ENCODE assay signal across 15 cellular contexts in genomic region chr2:160752475-160753330, GRCh38.
DNase-seq lines count a peak whose midpoint lies in the region; ATAC-seq and TF ChIP-seq lines count a peak whose summit lies in the region.
"Had no signal": no experiment of that assay in that cellular context is flagged by ENCODE, and none has a peak within 500 bp of the region (broad histone marks: within the 10 kb centered on the region; RNA-seq: fewer than 3 reads in every experiment).

No MANE protein-coding gene starts in this region.

- peaks cover 17% of the 10 kb centered on the region; the same call in 1 of the 2 replicates for H3K9me3 ChIP-seq in SK-N-SH
- H3K9me3 ChIP-seq: vagina had no signal

- intact Hi-C loops in activated CD8-positive, alpha-beta T cell treated with anti-CD3 and anti-CD28 coated beads for 36 hours (cut with micrococcal nuclease) = no loop called here

- peak in 1 of 2 experiments; percentile 65; a peak in 1 of 4 replicates for TF ChIP-seq EP300 in SK-N-SH (IDR thresholded peaks at IDR 0.05; ENCODE audit: borderline replicate concordance in 1 of 2, low read depth in 1 of 2, low read length in 1 of 2)

- CTCF ChIA-PET in activated CD8-positive, alpha-beta T cell treated with anti-CD3 and anti-CD28 coated beads for 36 hours (lab: Charles Lee) = no interaction called here
- CTCF ChIA-PET in activated CD8-positive, alpha-beta T cell treated with anti-CD3 and anti-CD28 coated beads, Interleukin-2, amount 10 ng/mL, durations not matched to agents 7 days and 5 days (lab: Charles Lee) = no interaction called here
- CTCF ChIA-PET in SK-N-SH (lab: Yijun Ruan, JAX) = no interaction called here

- H3K36me3 Mint-ChIP-seq in activated CD8-positive, alpha-beta T cell treated with anti-CD3 and anti-CD28 coated beads for 36 hours (ENCODE audit: low read depth) = peaks cover 3% of the 10 kb centered on the region
- no peaks in the 10 kb centered on the region for H3K36me3 Mint-ChIP-seq in activated CD8-positive, alpha-beta T cell treated with anti-CD3 and anti-CD28 coated beads, Interleukin-2, amount 10 ng/mL, durations not matched to agents 7 days and 5 days (ENCODE audit: low read depth)
- no peaks in the 10 kb centered on the region for H3K36me3 Mint-ChIP-seq in type B pancreatic cell

- peaks cover 17% of the 10 kb centered on the region for H3F3A ChIP-seq in SK-N-SH (replicated peaks; ENCODE audit: insufficient read depth)

- no peak overlapping the region for H3K27ac Mint-ChIP-seq in activated CD8-positive, alpha-beta T cell treated with anti-CD3 and anti-CD28 coated beads for 36 hours
- no peak overlapping the region for H3K27ac Mint-ChIP-seq in activated CD8-positive, alpha-beta T cell treated with anti-CD3 and anti-CD28 coated beads, Interleukin-2, amount 10 ng/mL, durations not matched to agents 7 days and 5 days
- H3K27ac Mint-ChIP-seq in type B pancreatic cell = peak overlapping the region; percentile 71

- peak overlapping the region; percentile 11 to 61; a peak in 3 of 4 replicates for H3K27ac ChIP-seq in SK-N-SH (ENCODE audit: low read depth in 2 of 2, low read length in 1 of 2)
- H3K27ac ChIP-seq: ascending aorta, esophagus muscularis mucosa, vagina had no signal

- H3K27me3 ChIP-seq in SK-N-SH (ENCODE audit: insufficient read depth) = no peaks in the 10 kb centered on the region
- H3K27me3 ChIP-seq: ascending aorta, esophagus muscularis mucosa, vagina had no signal

- H3K4me1 Mint-ChIP-seq in activated CD8-positive, alpha-beta T cell treated with anti-CD3 and anti-CD28 coated beads for 36 hours (ENCODE audit: low read depth) = peaks cover 4% of the 10 kb centered on the region
- no peaks in the 10 kb centered on the region for H3K4me1 Mint-ChIP-seq in activated CD8-positive, alpha-beta T cell treated with anti-CD3 and anti-CD28 coated beads, Interleukin-2, amount 10 ng/mL, durations not matched to agents 7 days and 5 days (ENCODE audit: low read depth)
- H3K4me1 Mint-ChIP-seq in type B pancreatic cell (ENCODE audit: unreplicated experiment) = peaks cover 12% of the 10 kb centered on the region

- no peak for ATAC-seq in activated CD8-positive, alpha-beta T cell treated with anti-CD3 and anti-CD28 coated beads for 36 hours
- no peak for ATAC-seq in activated CD8-positive, alpha-beta T cell treated with anti-CD3 and anti-CD28 coated beads, Interleukin-2, amount 10 ng/mL, durations not matched to agents 7 days and 5 days

- H2AFZ ChIP-seq in SK-N-SH (ENCODE audit: low read depth) = 0 out of 2 replicates have a peak overlapping the region, but pooled peaks have one; percentile 7

- no peak overlapping the region for H3K4me3 Mint-ChIP-seq in activated CD8-positive, alpha-beta T cell treated with anti-CD3 and anti-CD28 coated beads for 36 hours
- no peak overlapping the region for H3K4me3 Mint-ChIP-seq in activated CD8-positive, alpha-beta T cell treated with anti-CD3 and anti-CD28 coated beads, Interleukin-2, amount 10 ng/mL, durations not matched to agents 7 days and 5 days
- H3K4me3 Mint-ChIP-seq in type B pancreatic cell = peak overlapping the region; percentile 13

- H3K36me3 ChIP-seq in SK-N-SH (replicated peaks in 1 of 2; ENCODE audit: control insufficient read depth in 1 of 2, insufficient read depth in 2 of 2, low read length in 1 of 2) = peaks cover 0 to 8% of the 10 kb centered on the region in 2 experiments
- H3K36me3 ChIP-seq: ascending aorta, esophagus muscularis mucosa had no signal

- H3K4me2 ChIP-seq in SK-N-SH = peak overlapping the region; percentile 26; the same call in 1 of the 2 replicates

- no peaks in the 10 kb centered on the region for H3K9me2 ChIP-seq in SK-N-SH

- POLR2A ChIA-PET in activated CD8-positive, alpha-beta T cell treated with anti-CD3 and anti-CD28 coated beads for 36 hours (lab: Charles Lee) = no interaction called here
- POLR2A ChIA-PET in activated CD8-positive, alpha-beta T cell treated with anti-CD3 and anti-CD28 coated beads, Interleukin-2, amount 10 ng/mL, durations not matched to agents 7 days and 5 days (lab: Charles Lee) = no interaction called here
- POLR2A ChIA-PET in SK-N-SH (lab: Yijun Ruan, JAX) = no interaction called here

- DNase-seq in activated CD8-positive, alpha-beta T cell treated with anti-CD3 and anti-CD28 coated beads for 36 hours = peak; percentile 15
- no peak for DNase-seq in activated CD8-positive, alpha-beta T cell treated with anti-CD3 and anti-CD28 coated beads, Interleukin-2, amount 10 ng/mL, durations not matched to agents 7 days and 5 days
- DNase-seq in SK-N-SH = no peak
- DNase-seq in fibroblast of villous mesenchyme (ENCODE audit: low read depth) = peak; percentile 22
- DNase-seq in type B pancreatic cell (ENCODE audit: extremely low spot score, unreplicated experiment) = no peak
- no peak for DNase-seq in activated naive CD4-positive, alpha-beta T cell (lab: John Stamatoyannopoulos, UW)
- no peak for DNase-seq in NCI-H1930 (lab: John Stamatoyannopoulos, UW)
- DNase-seq in NCI-H1105 treated with DMSO at 0.1 percent for 48 hours (lab: John Stamatoyannopoulos, UW) = no peak
- DNase-seq: GF-D8, Karpas-422, NCI-H524 treated with DMSO at 0.1 percent for 48 hours, T-helper 2 cell had no signal

- peaks cover 5% of the 10 kb centered on the region for H3K9me3 Mint-ChIP-seq in activated CD8-positive, alpha-beta T cell treated with anti-CD3 and anti-CD28 coated beads for 36 hours
- H3K9me3 Mint-ChIP-seq in activated CD8-positive, alpha-beta T cell treated with anti-CD3 and anti-CD28 coated beads, Interleukin-2, amount 10 ng/mL, durations not matched to agents 7 days and 5 days (ENCODE audit: insufficient read depth) = peaks cover 7% of the 10 kb centered on the region
- H3K9me3 Mint-ChIP-seq in type B pancreatic cell = no peaks in the 10 kb centered on the region

- peaks cover under 1 to 6% of the 10 kb centered on the region in 2 experiments; a peak in 2 of 4 replicates for H3K4me1 ChIP-seq in SK-N-SH (ENCODE audit: control insufficient read depth in 1 of 2, insufficient read depth in 2 of 2, low read depth in 1 of 2, low read length in 1 of 2)
- H3K4me1 ChIP-seq: esophagus muscularis mucosa had no signal

- TF ChIP-seq RAD21 in SK-N-SH (IDR thresholded peaks at IDR 0.05; ENCODE audit: low read length) = no peak

- H3K9ac ChIP-seq in SK-N-SH = no peak overlapping the region

- 32% methylated on average over 3 of the region's 3 CpGs for WGBS in SK-N-SH (ENCODE audit: low lambda C conversion rate)

- no peaks in the 10 kb centered on the region for H4K20me1 ChIP-seq in SK-N-SH (ENCODE audit: insufficient read depth)

- H3K4me3 ChIP-seq in SK-N-SH (ENCODE audit: low read depth in 2 of 2, low read length in 1 of 2) (no peak overlapping the region; a peak in 1 of 4 replicates), fibroblast of villous mesenchyme (ENCODE audit: low read depth, low read length) (no peak overlapping the region)
- H3K4me3 ChIP-seq: ascending aorta, esophagus muscularis mucosa, vagina had no signal

- no peaks in the 10 kb centered on the region for H3K79me2 ChIP-seq in SK-N-SH (ENCODE audit: insufficient read depth)

- TF ChIP-seq CTCF in activated CD8-positive, alpha-beta T cell treated with anti-CD3 and anti-CD28 coated beads for 36 hours (IDR thresholded peaks at IDR 0.05) = no peak
- TF ChIP-seq CTCF in SK-N-SH (IDR thresholded peaks at IDR 0.05) = no peak
- no peak for TF ChIP-seq CTCF in fibroblast of villous mesenchyme (IDR thresholded peaks at IDR 0.05; ENCODE audit: insufficient read depth, low read depth, low read length)
- no peak for TF ChIP-seq CTCF in type B pancreatic cell (conservative IDR thresholded peaks at IDR 0.05)

- no peaks in the 10 kb centered on the region for H3K27me3 Mint-ChIP-seq in activated CD8-positive, alpha-beta T cell treated with anti-CD3 and anti-CD28 coated beads for 36 hours
- peaks cover 6% of the 10 kb centered on the region for H3K27me3 Mint-ChIP-seq in activated CD8-positive, alpha-beta T cell treated with anti-CD3 and anti-CD28 coated beads, Interleukin-2, amount 10 ng/mL, durations not matched to agents 7 days and 5 days (ENCODE audit: low read depth)
- H3K27me3 Mint-ChIP-seq in type B pancreatic cell = no peaks in the 10 kb centered on the region

TF ChIP-seq in SK-N-SH, 30 proteins besides CTCF, POLR2A, EP300 and RAD21 (continues in another document):
- no peak for TF ChIP-seq RCOR1 (IDR thresholded peaks at IDR 0.05; ENCODE audit: low read length)
- no peak for TF ChIP-seq USF2 (IDR thresholded peaks at IDR 0.05; ENCODE audit: borderline replicate concordance, low read depth, low read length)
- TF ChIP-seq MAX (IDR thresholded peaks at IDR 0.05; ENCODE audit: low read depth) = no peak
- no peak for TF ChIP-seq YY1 (IDR thresholded peaks at IDR 0.05; ENCODE audit: low read depth)
- TF ChIP-seq NRF1 (IDR thresholded peaks at IDR 0.05; ENCODE audit: low read depth, low read length) = no peak
- no peak; the same call in 1 of the 2 replicates for TF ChIP-seq POLR2AphosphoS5 (IDR thresholded peaks at IDR 0.05; ENCODE audit: low read depth, low read length)
- TF ChIP-seq RXRA (IDR thresholded peaks at IDR 0.05; ENCODE audit: borderline replicate concordance, low read depth) = 0 out of 2 replicates have a peak, but pooled peaks have one; percentile 20
- TF ChIP-seq TAF1 (IDR thresholded peaks at IDR 0.05; ENCODE audit: borderline replicate concordance, low read depth, low read length) = no peak
- TF ChIP-seq TEAD4 (IDR thresholded peaks at IDR 0.05; ENCODE audit: borderline replicate concordance, insufficient read depth) = no peak
- 0 out of 2 replicates have a peak, but pooled peaks have one; percentile 25 for TF ChIP-seq FOXM1 (IDR thresholded peaks at IDR 0.05; ENCODE audit: low read depth)
- TF ChIP-seq TCF12 (IDR thresholded peaks at IDR 0.05) = peak; percentile 73
- no peak for TF ChIP-seq SMC3 (IDR thresholded peaks at IDR 0.05; ENCODE audit: low read depth, low read length)

Comparison
In these comparisons a context has a peak if more than half of its experiments do, and no peak if none do; other contexts are left out.
1. DNase-seq: peak in activated CD8-positive, alpha-beta T cell treated with anti-CD3 and anti-CD28 coated beads for 36 hours (single experiment) and fibroblast of villous mesenchyme (single experiment); none in activated CD8-positive, alpha-beta T cell treated with anti-CD3 and anti-CD28 coated beads, Interleukin-2, amount 10 ng/mL, durations not matched to agents 7 days and 5 days (single experiment), SK-N-SH (single experiment), type B pancreatic cell (single experiment), activated naive CD4-positive, alpha-beta T cell (0 of 4), NCI-H1930 (0 of 2) and NCI-H1105 treated with DMSO at 0.1 percent for 48 hours (single experiment).